In genomic region chr18:73728657-73729056, GRCh38 we compare ENCODE assay signal across 21 cellular contexts.
"Had no signal": no experiment of that assay in that cellular context is flagged by ENCODE, and none has a peak within 500 bp of the region (broad histone marks: within the 10 kb centered on the region; RNA-seq: fewer than 3 reads in every experiment).

No MANE protein-coding gene starts in this region.

- H3K4me3 ChIP-seq: coronary artery, heart left ventricle, lung, mucosa of descending colon, right atrium auricular region, stomach, thoracic aorta, transverse colon had no signal

- H3K27ac ChIP-seq: coronary artery, heart left ventricle, right atrium auricular region, stomach, thoracic aorta, transverse colon had no signal

- H3K4me1 ChIP-seq: heart left ventricle, right atrium auricular region, stomach, transverse colon had no signal

- H3K9me3 ChIP-seq: mucosa of descending colon, thoracic aorta, transverse colon had no signal

- ATAC-seq: heart left ventricle; left ventricle myocardium superior; mucosa of descending colon; naive thymus-derived CD8-positive, alpha-beta T cell had no signal

- H3K27me3 ChIP-seq: heart left ventricle, right atrium auricular region, transverse colon had no signal

- H3K36me3 Mint-ChIP-seq: immature natural killer cell had no signal

- H3K36me3 ChIP-seq: heart left ventricle, right atrium auricular region, stomach, thoracic aorta, transverse colon had no signal

- H3K27ac Mint-ChIP-seq: endodermal cell; immature natural killer cell; naive thymus-derived CD8-positive, alpha-beta T cell had no signal

- DNase-seq: effector CD4-positive, alpha-beta T cell; endodermal cell; erythroblast; heart left ventricle; hypothalamus; immature natural killer cell; left ventricle myocardium superior; mesenchymal stem cell; mucosa of descending colon; naive thymus-derived CD8-positive, alpha-beta T cell; posterior cingulate gyrus; small intestine; stimulated activated CD4-positive, alpha-beta T cell treated with anti-CD3 and anti-CD28 coated beads, Interleukin-12 subunit alpha, Interleukin-12 subunit beta, amount 100 ng/mL, for 4 hours; stimulated activated naive CD4-positive, alpha-beta T cell; stomach; substantia nigra; transverse colon had no signal

- H3K4me3 Mint-ChIP-seq: endodermal cell; immature natural killer cell; naive thymus-derived CD8-positive, alpha-beta T cell had no signal

- H3K4me1 Mint-ChIP-seq: endodermal cell; immature natural killer cell; naive thymus-derived CD8-positive, alpha-beta T cell had no signal
